ENCODE assay signal across 11 cellular contexts in genomic region chr6:85680388-85680787, GRCh38. TPM values are rescaled to one million over a fixed set of nuclear protein-coding genes. Genes with fewer than 3 reads are reported as not detected.
A peak's percentile ranks its signal among the peaks of the same experiment; 100 is the strongest.
DNase-seq lines count a peak whose midpoint lies in the region; ATAC-seq, FAIRE-seq and TF ChIP-seq lines count a peak whose summit lies in the region.
"Had no signal": no experiment of that assay in that cellular context is flagged by ENCODE, and none has a peak within 500 bp of the region (broad histone marks: within the 10 kb centered on the region; RNA-seq: fewer than 3 reads in every experiment).

No MANE protein-coding gene starts in this region.

- H3F3A ChIP-seq in PC-3 (ENCODE audit: low read length, unreplicated experiment): peaks cover 3% of the 10 kb centered on the region

- H3K36me3 ChIP-seq in A673 (ENCODE audit: insufficient read depth, low read length, poor library complexity, severe bottlenecking) (peaks cover 24% of the 10 kb centered on the region), PC-3 (ENCODE audit: low read depth, low read length) (peaks cover 26% of the 10 kb centered on the region), endothelial cell of umbilical vein (ENCODE audit: control insufficient read depth in 2 of 2, extremely low read depth in 1 of 2, insufficient read depth in 2 of 2, low read length in 2 of 2) (peaks cover 1 to 8% of the 10 kb centered on the region in 2 experiments), stomach (peaks cover 0 to 2% (median 0%) of the 10 kb centered on the region in 4 donors)

- CTCF ChIA-PET in A673 (lab: Charles Lee): no interaction called here
- CTCF ChIA-PET in PC-3 (lab: Charles Lee): no interaction called here
- CTCF ChIA-PET in endothelial cell of umbilical vein (lab: Charles Lee): no interaction called here

- FAIRE-seq in GM19239 (lab: Jason Lieb, UNC): peak; percentile 51
- FAIRE-seq in endothelial cell of umbilical vein (lab: Jason Lieb, UNC): no peak
- FAIRE-seq: colon had no signal

- H3K27me3 ChIP-seq in A673 (replicated peaks; ENCODE audit: insufficient read depth, low read depth, low read length, poor library complexity) (no peaks in the 10 kb centered on the region), PC-3 (ENCODE audit: low read length) (no peaks in the 10 kb centered on the region), endothelial cell of umbilical vein (ENCODE audit: control insufficient read depth in 2 of 2, insufficient read depth in 2 of 2, low read length in 2 of 2) (no peaks in the 10 kb centered on the region), stomach (no peaks in the 10 kb centered on the region)

- WGBS in stomach, 5 donors: 81 to 92% (median 89%) methylated on average over 7 of the region's 7 CpGs

- H3K4me3 ChIP-seq in A673 (ENCODE audit: low read depth, low read length, poor library complexity, severe bottlenecking) (peak overlapping the region; percentile 72), PC-3 (ENCODE audit: low read length) (peak overlapping the region; percentile 99), endothelial cell of umbilical vein (replicated peaks in 1 of 3; ENCODE audit: insufficient read depth in 1 of 3, low read depth in 1 of 3, low read length in 3 of 3) (peak overlapping the region in 2 of 3 experiments; percentile 8 to 63), stomach (no peak overlapping the region)

- peak overlapping the region; percentile 77 for H2AFZ ChIP-seq in PC-3 (ENCODE audit: low read length)
- H2AFZ ChIP-seq in endothelial cell of umbilical vein (ENCODE audit: low read depth, low read length): peak overlapping the region; percentile 75

- no peaks in the 10 kb centered on the region for H3K9me1 ChIP-seq in endothelial cell of umbilical vein (replicated peaks; ENCODE audit: control insufficient read depth, extremely low read depth, insufficient read depth, low read length)

- TF ChIP-seq POLR2A in endothelial cell of umbilical vein (IDR thresholded peaks at IDR 0.05; ENCODE audit: low read depth, low read length): no peak
- TF ChIP-seq POLR2A in stomach (IDR thresholded peaks at IDR 0.05): no peak

- no peak for ATAC-seq in PC-3
- ATAC-seq in GM18519 (IDR thresholded peaks at IDR 0.05; ENCODE audit: low FRiP score, unreplicated experiment): no peak

- H4K20me1 ChIP-seq in PC-3 (ENCODE audit: low read length) (peaks cover 29% of the 10 kb centered on the region), endothelial cell of umbilical vein (replicated peaks; ENCODE audit: control insufficient read depth, extremely low read depth, insufficient read depth, low read length) (peaks cover 5% of the 10 kb centered on the region)

- no peak for DNase-seq in A673 (ENCODE audit: low spot score)
- DNase-seq in GM19239 (ENCODE audit: insufficient read length, low spot score): no peak
- DNase-seq in PC-3: no peak
- no peak for DNase-seq in endothelial cell of umbilical vein (ENCODE audit: low read depth, low spot score)
- no peak for DNase-seq in NCI-H1436 treated with DMSO at 0.1 percent for 48 hours (lab: John Stamatoyannopoulos, UW)
- no peak for DNase-seq in stomach
- no peak for DNase-seq in stimulated activated CD4-positive, alpha-beta T cell treated with anti-CD3 and anti-CD28 coated beads, Interleukin-15, amount 100 ng/mL, for 24 hours
- DNase-seq: DMS79 treated with DMSO at 0.1 percent for 48 hours, retina had no signal

- H3K79me2 ChIP-seq in PC-3 (ENCODE audit: low read length) (peaks cover 58% of the 10 kb centered on the region), endothelial cell of umbilical vein (ENCODE audit: control insufficient read depth, insufficient read depth, low read length) (peaks cover 40% of the 10 kb centered on the region)

- TF ChIP-seq EP300 in stomach (IDR thresholded peaks at IDR 0.05): no peak

- BruUV-seq in A673 (replicated peaks; lab: Mats Ljungman, UMichigan) (no TSS peak), PC-3 (replicated peaks; lab: Mats Ljungman, UMichigan) (no TSS peak), endothelial cell of umbilical vein (replicated peaks; lab: Mats Ljungman, UMichigan) (no TSS peak)

- H3K9me2 ChIP-seq in PC-3 (replicated peaks; ENCODE audit: low read length): no peaks in the 10 kb centered on the region

- intact Hi-C loops in A673 (cut with micrococcal nuclease; ENCODE audit: unreplicated experiment): no loop called here
- intact Hi-C loops in PC-3 (cut with micrococcal nuclease): no loop called here
- intact Hi-C loops in endothelial cell of umbilical vein (cut with micrococcal nuclease): no loop called here
- intact Hi-C loops in stomach (cut with DNase I; ENCODE audit: low total_unique reads): loop anchor here (5.0 kb wide), 1 partner anchor 43 kb away; no protein-coding TSS in a partner anchor

- dilution Hi-C loops in endothelial cell of umbilical vein (cut with MboI; ENCODE audit: extremely low pct_ligation_motif_present, low sequenced_read_pairs): no loop called here

- peaks cover 8% of the 10 kb centered on the region for H3K4me1 ChIP-seq in A673 (ENCODE audit: insufficient read depth, low read length, poor library complexity, severe bottlenecking)
- peaks cover 19% of the 10 kb centered on the region for H3K4me1 ChIP-seq in PC-3 (ENCODE audit: insufficient read depth, low read length)
- H3K4me1 ChIP-seq in endothelial cell of umbilical vein (ENCODE audit: control insufficient read depth, extremely low read depth, insufficient read depth, low read length): peaks cover 22% of the 10 kb centered on the region
- peaks cover 11 to 32% (median 23%) of the 10 kb centered on the region in 4 donors for H3K4me1 ChIP-seq in stomach

- H3K9me3 ChIP-seq in A673 (ENCODE audit: low read depth, low read length, poor library complexity, severe bottlenecking) (no peaks in the 10 kb centered on the region), PC-3 (ENCODE audit: low read length) (no peaks in the 10 kb centered on the region), endothelial cell of umbilical vein (replicated peaks; ENCODE audit: control insufficient read depth, insufficient read depth, low read length) (no peaks in the 10 kb centered on the region), stomach (no peaks in the 10 kb centered on the region)

- H3K27ac ChIP-seq in A673 (ENCODE audit: low read depth, low read length, poor library complexity, severe bottlenecking) (peak overlapping the region; percentile 98), PC-3 (ENCODE audit: low read length) (no peak overlapping the region), endothelial cell of umbilical vein (ENCODE audit: insufficient read depth, low read depth, low read length) (peak overlapping the region; percentile 67), stomach (no peak overlapping the region)

- H3K4me2 ChIP-seq in PC-3 (ENCODE audit: low read length) (peak overlapping the region; percentile 97), endothelial cell of umbilical vein (ENCODE audit: insufficient read depth, low read length) (peak overlapping the region; percentile 92)

- POLR2A ChIA-PET in A673 (lab: Charles Lee; ENCODE audit: low non-redundant PET) (no interaction called here), PC-3 (lab: Charles Lee; ENCODE audit: unreplicated experiment) (no interaction called here), endothelial cell of umbilical vein (lab: Charles Lee) (no interaction called here)

- TF ChIP-seq CTCF in A673 (conservative IDR thresholded peaks at IDR 0.05; ENCODE audit: low read depth, low read length): no peak
- TF ChIP-seq CTCF in PC-3 (conservative IDR thresholded peaks at IDR 0.05; ENCODE audit: low read depth, low read length): no peak
- TF ChIP-seq CTCF in endothelial cell of umbilical vein (IDR thresholded peaks at IDR 0.05; ENCODE audit: extremely low read depth in 1 of 2, insufficient read depth in 1 of 2, low read depth in 1 of 2, low read length in 2 of 2): no peak
- no peak for TF ChIP-seq CTCF in stomach (IDR thresholded peaks at IDR 0.05)

- peak overlapping the region; percentile 88 for H3K9ac ChIP-seq in PC-3 (ENCODE audit: low read length)
- peak overlapping the region; percentile 72 for H3K9ac ChIP-seq in endothelial cell of umbilical vein (replicated peaks; ENCODE audit: extremely low read depth, insufficient read depth, low read length)

TF ChIP-seq in endothelial cell of umbilical vein, 7 proteins besides CTCF, POLR2A, EP300 and RAD21:
- TF ChIP-seq JUN (IDR thresholded peaks at IDR 0.05; ENCODE audit: borderline replicate concordance, insufficient read depth, insufficient read length, low read depth) (no peak), POLR2AphosphoS5 (IDR thresholded peaks at IDR 0.05; ENCODE audit: insufficient read depth, low read depth, low read length) (no peak), FOS (IDR thresholded peaks at IDR 0.05; ENCODE audit: borderline replicate concordance, insufficient read depth, low read length) (no peak), MAX (IDR thresholded peaks at IDR 0.05; ENCODE audit: insufficient read depth, insufficient read length) (no peak), EZH2 (IDR thresholded peaks at IDR 0.05; ENCODE audit: borderline replicate concordance, low read depth, low read length, severe bottlenecking) (no peak), GATA2 (IDR thresholded peaks at IDR 0.05; ENCODE audit: insufficient read depth, insufficient read length, low read depth, low read length) (no peak), MYC (IDR thresholded peaks at IDR 0.05; ENCODE audit: low read depth, low read length) (no peak)

RNA-seq across cellular contexts. Expression of gene SYNCRIP, which starts 37.7 kb away (rescaled TPM):
- total RNA-seq in A673 (2021) (191 and 221 TPM in 2 replicates), PC-3 (2014; rRNA removed) (63.8 and 76.6 TPM in 2 replicates), endothelial cell of umbilical vein (150 and 155 TPM in 2 replicates), stomach (100 to 1,000 TPM in 2 of 5 donors, 10 to 100 TPM in 3; 26.4 to 180 (median 69.6) TPM)
- polyA plus RNA-seq in endothelial cell of umbilical vein (6.8 and 16.3 TPM in 2 replicates), stomach (10 to 100 TPM; 26.0 to 35.9 (median 30.8) TPM)
- 23.8 and 31.4 TPM in 2 replicates for polyA plus RNA-seq in endothelial cell of umbilical vein (2011; cell fraction: cytosol; rRNA removed)
- 26.4 and 36.2 TPM in 2 replicates for polyA plus RNA-seq in endothelial cell of umbilical vein (2011; cell fraction: nucleus; rRNA removed)
- polyA plus RNA-seq in endothelial cell of umbilical vein (2012): 103 and 191 TPM in 2 replicates
- polyA minus RNA-seq in endothelial cell of umbilical vein: 21.4 and 21.9 TPM in 2 replicates
- polyA minus RNA-seq in endothelial cell of umbilical vein (2011; cell fraction: cytosol; rRNA and poly(A)+ RNA removed): 22.9 TPM
- 44.2 and 46.1 TPM in 2 replicates for polyA minus RNA-seq in endothelial cell of umbilical vein (2011; cell fraction: nucleus; rRNA and poly(A)+ RNA removed)

Comparison
In these comparisons a context has a peak if more than half of its experiments do, and no peak if none do; other contexts are left out.
1. H3K27ac ChIP-seq: peak in A673 (single experiment) and endothelial cell of umbilical vein (single experiment); none in PC-3 (single experiment) and stomach (0 of 5).
2. H3K4me3 ChIP-seq: peak in A673 (single experiment), PC-3 (single experiment) and endothelial cell of umbilical vein (2 of 3); none in stomach (0 of 4).